In the genomic region with DNA sequence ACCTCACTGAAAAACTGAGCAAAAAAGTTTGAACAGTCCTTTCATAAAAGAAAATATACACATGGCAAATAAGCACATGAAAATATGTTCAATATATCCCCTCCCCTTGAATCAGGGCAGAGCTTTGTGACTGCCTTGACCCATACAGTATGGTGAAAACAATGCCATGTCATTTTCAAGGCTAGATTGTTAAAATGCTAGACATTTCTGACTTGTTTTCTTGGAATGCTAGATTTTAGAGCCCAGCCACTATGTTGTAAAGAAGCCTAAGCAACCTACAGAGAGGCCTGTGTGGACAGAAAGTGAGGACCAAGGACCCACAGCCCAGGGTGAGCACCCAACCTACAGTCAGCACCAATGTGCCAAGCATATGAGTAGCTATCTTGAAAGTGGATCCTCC, we compare ENCODE assay signal across 21 cellular contexts. TPM values are rescaled to one million over a fixed set of nuclear protein-coding genes. Genes with fewer than 3 reads are reported as not detected.
A peak's percentile ranks its signal among the peaks of the same experiment; 100 is the strongest.
DNase-seq lines count a peak whose midpoint lies in the region; ATAC-seq and TF ChIP-seq lines count a peak whose summit lies in the region.
"Had no signal": no experiment of that assay in that cellular context is flagged by ENCODE, and none has a peak within 500 bp of the region (broad histone marks: within the 10 kb centered on the region; RNA-seq: fewer than 3 reads in every experiment).

No MANE protein-coding gene starts in this region.

- CTCF ChIA-PET in OCI-LY7 (lab: Charles Lee; ENCODE audit: unreplicated experiment), result no interaction called here

- POLR2A ChIA-PET in naive thymus-derived CD8-positive, alpha-beta T cell (lab: Charles Lee), result no interaction called here
- POLR2A ChIA-PET in OCI-LY7 (lab: Charles Lee), result interaction anchor here (1.2 to 1.3 kb wide), 2 partner anchors 10 to 12 kb away, joined by 3 to 6 read pairs; no protein-coding TSS in a partner anchor

- no peak overlapping the region for H3K27ac Mint-ChIP-seq in naive thymus-derived CD8-positive, alpha-beta T cell
- H3K27ac Mint-ChIP-seq in effector memory CD8-positive, alpha-beta T cell, result peak overlapping the region in 1 of 2 donors; percentile 30
- H3K27ac Mint-ChIP-seq: activated naive CD4-positive, alpha-beta T cell treated with anti-CD3 and anti-CD28 coated beads, Interleukin-2, amount 50 U/mL, for 72 hours; activated T-cell treated with anti-CD3 and anti-CD28 coated beads, Interleukin-2, amount 50 U/mL, for 72 hours; CD8-positive, alpha-beta T cell had no signal

- no peaks in the 10 kb centered on the region for H3K9me2 ChIP-seq in hepatocyte (replicated peaks; ENCODE audit: insufficient read depth)
- no peaks in the 10 kb centered on the region for H3K9me2 ChIP-seq in OCI-LY7 (ENCODE audit: insufficient read depth, low read length)

- H3K27ac ChIP-seq in ACC112 (ENCODE audit: low read depth, low read length), result peak overlapping the region; percentile 81
- H3K27ac ChIP-seq in body of pancreas, result no peak overlapping the region
- peak overlapping the region; percentile 20 for H3K27ac ChIP-seq in hepatocyte
- no peak overlapping the region for H3K27ac ChIP-seq in OCI-LY7 (ENCODE audit: low read depth, low read length, poor library complexity, severe bottlenecking)
- H3K27ac ChIP-seq: pancreas, WERI-Rb-1 had no signal

- H4K20me1 ChIP-seq in hepatocyte (ENCODE audit: insufficient read depth, poor library complexity, severe bottlenecking) (no peaks in the 10 kb centered on the region), OCI-LY7 (ENCODE audit: insufficient read depth, low read length) (no peaks in the 10 kb centered on the region)

- peak overlapping the region; percentile 50; the same call in 1 of the 2 replicates for H3K4me3 ChIP-seq in ACC112 (ENCODE audit: low read depth, low read length)
- no peak overlapping the region for H3K4me3 ChIP-seq in body of pancreas
- H3K4me3 ChIP-seq in hepatocyte, result no peak overlapping the region
- H3K4me3 ChIP-seq in OCI-LY7 (ENCODE audit: low read depth, low read length, poor library complexity, severe bottlenecking), result no peak overlapping the region
- H3K4me3 ChIP-seq: pancreas had no signal

- H3K4me1 Mint-ChIP-seq in naive thymus-derived CD8-positive, alpha-beta T cell, result peaks cover 20 to 60% (median 50%) of the 10 kb centered on the region in 4 donors
- peaks cover 37 to 43% of the 10 kb centered on the region in 2 donors for H3K4me1 Mint-ChIP-seq in effector memory CD8-positive, alpha-beta T cell (ENCODE audit: low read depth in 2 of 2)

- BruUV-seq in OCI-LY7 (replicated peaks; lab: Mats Ljungman, UMichigan), result no TSS peak

- peaks cover 23% of the 10 kb centered on the region for H3K4me1 ChIP-seq in ACC112 (ENCODE audit: control insufficient read depth, insufficient read depth, low read length, unreplicated experiment)
- H3K4me1 ChIP-seq in body of pancreas, result peaks cover 12% of the 10 kb centered on the region
- H3K4me1 ChIP-seq in hepatocyte (ENCODE audit: insufficient read depth), result no peaks in the 10 kb centered on the region
- peaks cover 19% of the 10 kb centered on the region for H3K4me1 ChIP-seq in OCI-LY7 (ENCODE audit: insufficient read depth, low read length, poor library complexity, severe bottlenecking)
- H3K4me1 ChIP-seq: pancreas had no signal

- no peaks in the 10 kb centered on the region for H3K27me3 Mint-ChIP-seq in naive thymus-derived CD8-positive, alpha-beta T cell
- H3K27me3 Mint-ChIP-seq in effector memory CD8-positive, alpha-beta T cell, result no peaks in the 10 kb centered on the region

- no peak for TF ChIP-seq CTCF in body of pancreas (IDR thresholded peaks at IDR 0.05)
- no peak for TF ChIP-seq CTCF in hepatocyte (IDR thresholded peaks at IDR 0.05; ENCODE audit: poor library complexity)
- TF ChIP-seq CTCF in OCI-LY7 (conservative IDR thresholded peaks at IDR 0.05; ENCODE audit: low read length), result no peak

- no peak overlapping the region for H3K4me3 Mint-ChIP-seq in naive thymus-derived CD8-positive, alpha-beta T cell
- no peak overlapping the region for H3K4me3 Mint-ChIP-seq in effector memory CD8-positive, alpha-beta T cell
- H3K4me3 Mint-ChIP-seq: activated T-cell treated with anti-CD3 and anti-CD28 coated beads, Interleukin-2, amount 50 U/mL, for 72 hours; CD8-positive, alpha-beta T cell had no signal

- peak overlapping the region; percentile 40 for H3K4me2 ChIP-seq in hepatocyte
- no peak overlapping the region for H3K4me2 ChIP-seq in OCI-LY7 (ENCODE audit: low read length)

- intact Hi-C loops in body of pancreas (cut with DNase I), result no loop called here
- intact Hi-C loops in OCI-LY7 (cut with micrococcal nuclease; ENCODE audit: unreplicated experiment), result no loop called here

- peaks cover 0 to 3% (median 0%) of the 10 kb centered on the region in 9 donors for H3K9me3 Mint-ChIP-seq in naive thymus-derived CD8-positive, alpha-beta T cell
- no peaks in the 10 kb centered on the region for H3K9me3 Mint-ChIP-seq in effector memory CD8-positive, alpha-beta T cell
- H3K9me3 Mint-ChIP-seq: activated naive CD4-positive, alpha-beta T cell treated with anti-CD3 and anti-CD28 coated beads, Interleukin-2, amount 50 U/mL, for 72 hours; activated T-cell treated with anti-CD3 and anti-CD28 coated beads, Interleukin-2, amount 50 U/mL, for 72 hours; CD8-positive, alpha-beta T cell had no signal

- DNase-seq in HCEC 1CT (peak; percentile 71), body of pancreas (no peak), hepatocyte (ENCODE audit: low spot score) (no peak), HK-2 (ENCODE audit: unreplicated experiment) (no peak), OCI-LY7 (ENCODE audit: low spot score) (no peak)
- DNase-seq in naive thymus-derived CD8-positive, alpha-beta T cell, result no peak
- no peak for DNase-seq in effector memory CD8-positive, alpha-beta T cell
- DNase-seq: activated CD4-positive, alpha-beta T cell treated with anti-CD3 and anti-CD28 coated beads, Interleukin-2, amount 50 U/mL, for 48 hours; activated T-cell treated with anti-CD3 and anti-CD28 coated beads, Interleukin-2, amount 50 U/mL, for 72 hours; caudate nucleus; CD8-positive, alpha-beta T cell; DMS79 treated with DMSO at 0.1 percent for 48 hours; effector CD4-positive, alpha-beta T cell; NCI-H2029 treated with DMSO at 0.1 percent for 48 hours; NCI-H510A; pancreas; Right ventricle myocardium superior; T-helper 1 cell; WERI-Rb-1 had no signal

- H3K79me2 ChIP-seq in ACC112 (ENCODE audit: control insufficient read depth, insufficient read depth, low read length, unreplicated experiment) (peaks cover 19% of the 10 kb centered on the region), hepatocyte (peaks cover 55% of the 10 kb centered on the region), OCI-LY7 (ENCODE audit: insufficient read depth, low read depth, low read length) (peaks cover 27% of the 10 kb centered on the region; the same call in 1 of the 2 replicates)

- H2AFZ ChIP-seq in ACC112 (ENCODE audit: low read length, unreplicated experiment) (no peak overlapping the region), hepatocyte (no peak overlapping the region), OCI-LY7 (ENCODE audit: low read length) (no peak overlapping the region)

- H3K27me3 ChIP-seq in ACC112 (ENCODE audit: insufficient read depth, low read length) (no peaks in the 10 kb centered on the region), body of pancreas (no peaks in the 10 kb centered on the region), hepatocyte (no peaks in the 10 kb centered on the region)
- H3K27me3 ChIP-seq: pancreas had no signal

- H3K36me3 ChIP-seq in ACC112 (ENCODE audit: insufficient read depth, low read length) (no peaks in the 10 kb centered on the region), body of pancreas (replicated peaks in 1 of 2; ENCODE audit: insufficient read depth in 1 of 2, low read depth in 2 of 2) (no peaks in the 10 kb centered on the region), hepatocyte (replicated peaks; ENCODE audit: insufficient read depth, low read depth) (no peaks in the 10 kb centered on the region), OCI-LY7 (ENCODE audit: insufficient read depth, low read length) (peaks cover 8% of the 10 kb centered on the region; the same call in 1 of the 2 replicates)
- H3K36me3 ChIP-seq: pancreas, WERI-Rb-1 had no signal

- ATAC-seq in body of pancreas, result peak; percentile 18
- no peak for ATAC-seq in naive thymus-derived CD8-positive, alpha-beta T cell
- no peak for ATAC-seq in effector memory CD8-positive, alpha-beta T cell (replicated peaks)
- ATAC-seq: activated naive CD4-positive, alpha-beta T cell treated with anti-CD3 and anti-CD28 coated beads, Interleukin-2, amount 50 U/mL, for 72 hours; activated T-cell treated with anti-CD3 and anti-CD28 coated beads, Interleukin-2, amount 50 U/mL, for 72 hours; CD8-positive, alpha-beta T cell; pancreas had no signal

- no peaks in the 10 kb centered on the region for H3K9me3 ChIP-seq in body of pancreas
- H3K9me3 ChIP-seq in hepatocyte (ENCODE audit: low read depth), result no peaks in the 10 kb centered on the region
- H3K9me3 ChIP-seq in OCI-LY7 (ENCODE audit: low read length), result no peaks in the 10 kb centered on the region
- H3K9me3 ChIP-seq: pancreas had no signal

- peaks cover 0 to 10% (median 0%) of the 10 kb centered on the region in 3 donors for H3K36me3 Mint-ChIP-seq in naive thymus-derived CD8-positive, alpha-beta T cell
- no peaks in the 10 kb centered on the region for H3K36me3 Mint-ChIP-seq in effector memory CD8-positive, alpha-beta T cell (ENCODE audit: insufficient read depth)

- TF ChIP-seq POLR2A in body of pancreas (IDR thresholded peaks at IDR 0.05), result no peak

RNA-seq across cellular contexts. Expression of gene ASF1A, which starts 17.1 kb away (rescaled TPM):
- total RNA-seq in body of pancreas (1 to 10 TPM; 6.3 to 7.8 TPM), hepatocyte (29.1 and 32.7 TPM in 2 replicates), OCI-LY7 (2022) (46.0 and 46.8 TPM in 2 replicates)
- polyA plus RNA-seq in hepatocyte, result 22.3 and 23.0 TPM in 2 replicates
- 10 to 100 TPM; 61.2 to 70.9 TPM for total RNA-seq in naive thymus-derived CD8-positive, alpha-beta T cell
- polyA plus RNA-seq in naive thymus-derived CD8-positive, alpha-beta T cell, result 10 to 100 TPM; 45.3 to 58.8 (median 47.7) TPM
- 19.8 and 37.3 TPM in 2 replicates for total RNA-seq in OCI-LY7 (2014; rRNA removed; shearing (Covaris generic))

RNA-seq across cellular contexts. Expression of gene MCM9, which starts 58.1 kb away (rescaled TPM):
- total RNA-seq in body of pancreas (10 to 100 TPM in 1 of 2 donors, 1 to 10 TPM in 1; 9.9 to 33.9 TPM), hepatocyte (9.9 and 13.5 TPM in 2 replicates), OCI-LY7 (2022) (18.8 and 23.2 TPM in 2 replicates)
- 9.6 and 11.1 TPM in 2 replicates for polyA plus RNA-seq in hepatocyte
- total RNA-seq in naive thymus-derived CD8-positive, alpha-beta T cell, result 10 to 100 TPM; 31.0 to 34.2 TPM
- 10 to 100 TPM in 2 of 3 donors, 1 to 10 TPM in 1; 9.3 to 12.2 (median 10.7) TPM for polyA plus RNA-seq in naive thymus-derived CD8-positive, alpha-beta T cell
- 14.6 and 17.4 TPM in 2 replicates for total RNA-seq in OCI-LY7 (2014; rRNA removed; shearing (Covaris generic))

Comparison
In these comparisons a context has a peak if more than half of its experiments do, and no peak if none do; other contexts are left out.
1. H3K27ac ChIP-seq: peak in ACC112 (single experiment) and hepatocyte (single experiment); none in body of pancreas (0 of 4) and OCI-LY7 (single experiment).